In the genomic region with DNA sequence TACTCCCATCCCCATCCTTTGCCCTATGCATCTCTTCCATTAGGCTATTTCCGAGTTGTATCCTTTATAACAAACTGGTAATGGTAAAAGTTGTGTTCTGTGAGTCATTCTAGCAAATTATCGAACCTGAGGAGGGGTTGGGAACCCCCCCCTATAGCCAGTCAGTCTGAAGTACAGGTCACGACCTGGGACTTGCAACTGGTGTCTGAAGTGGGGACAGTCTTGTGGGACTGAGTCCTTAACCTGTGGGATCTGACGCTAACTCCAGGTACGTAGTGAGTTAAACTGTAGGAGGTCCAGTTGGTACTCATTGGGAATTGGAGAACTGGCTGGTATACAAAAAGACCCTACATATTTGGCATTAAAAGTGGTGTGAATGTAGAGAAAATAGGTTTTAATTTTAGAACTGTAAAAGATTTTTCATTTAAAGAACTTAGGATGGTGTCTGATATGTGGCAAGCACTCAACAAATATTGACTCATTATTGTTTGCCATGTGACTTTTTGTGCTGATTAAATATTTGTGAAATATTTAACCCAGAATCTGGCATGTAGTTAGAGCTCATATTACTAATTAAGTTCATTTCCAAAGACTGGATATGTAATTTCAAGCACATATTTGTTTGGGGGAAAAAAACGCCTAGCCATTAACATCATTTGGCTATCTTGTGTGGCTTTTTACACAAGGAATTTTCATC, we compare ENCODE assay signal across 19 cellular contexts.
"Had no signal": no experiment of that assay in that cellular context is flagged by ENCODE, and none has a peak within 500 bp of the region (broad histone marks: within the 10 kb centered on the region; RNA-seq: fewer than 3 reads in every experiment).

No MANE protein-coding gene starts in this region.

- H3K27me3 ChIP-seq: body of pancreas, neural progenitor cell, sigmoid colon, transverse colon had no signal

- DNase-seq: activated CD4-positive, alpha-beta memory T cell treated with anti-CD3 and anti-CD28 coated beads, Interleukin-2, amount 10 ng/mL, durations not matched to agents 7 days and 5 days; activated CD4-positive, alpha-beta T cell treated with anti-CD3 and anti-CD28 coated beads, Interleukin-2, amount 10 ng/mL, durations not matched to agents 24 days and 14 days; activated gamma-delta T cell; anterior cingulate cortex; body of pancreas; caudate nucleus; effector CD4-positive, alpha-beta T cell; erythroblast; foreskin melanocyte; left ventricle myocardium inferior; mammary epithelial cell; naive thymus-derived CD8-positive, alpha-beta T cell; posterior cingulate gyrus; sigmoid colon; stimulated activated CD4-positive, alpha-beta T cell treated with anti-CD3 and anti-CD28 coated beads, Interleukin-15, amount 100 ng/mL, for 24 hours; transverse colon had no signal

- H3K9me3 ChIP-seq: body of pancreas, left ventricle myocardium inferior, sigmoid colon, transverse colon had no signal

- H3K4me3 ChIP-seq: body of pancreas, left ventricle myocardium inferior, neural progenitor cell, sigmoid colon, smooth muscle cell, transverse colon had no signal

- ATAC-seq: body of pancreas; naive thymus-derived CD8-positive, alpha-beta T cell; stimulated activated memory B cell treated with anti-CD40 and anti-IgM and Interleukin-4, amounts not matched to agents 10 μg/mL and 1 μg/mL and 100 μg/mL, for 72 hours had no signal

- H3K27ac ChIP-seq: body of pancreas, neural progenitor cell, sigmoid colon, transverse colon had no signal

- H3K36me3 ChIP-seq: left ventricle myocardium inferior, neural progenitor cell, sigmoid colon, transverse colon had no signal

- H3K4me1 ChIP-seq: sigmoid colon, transverse colon had no signal
